ENCODE assay signal across 26 cellular contexts in genomic region chr5:7926720-7927119, GRCh38. TPM values are rescaled to one million over a fixed set of nuclear protein-coding genes. Genes with fewer than 3 reads are reported as not detected.
DNase-seq lines count a peak whose midpoint lies in the region; ATAC-seq, FAIRE-seq and TF ChIP-seq lines count a peak whose summit lies in the region.
"Had no signal": no experiment of that assay in that cellular context is flagged by ENCODE, and none has a peak within 500 bp of the region (broad histone marks: within the 10 kb centered on the region; RNA-seq: fewer than 3 reads in every experiment).

No MANE protein-coding gene starts in this region.

- no peak for TF ChIP-seq RAD21 in H1 (IDR thresholded peaks at IDR 0.05 in 1 of 2, conservative IDR thresholded peaks at IDR 0.05 in 1 of 2; ENCODE audit: low read depth in 2 of 2, low read length in 2 of 2)

- no peaks in the 10 kb centered on the region for H3K4me1 ChIP-seq in H1 (replicated peaks in 1 of 4; ENCODE audit: control insufficient read depth in 3 of 4, insufficient read depth in 4 of 4, low read length in 3 of 4)
- no peaks in the 10 kb centered on the region for H3K4me1 ChIP-seq in neuronal stem cell (ENCODE audit: control insufficient read depth in 2 of 2, insufficient read depth in 1 of 2, low read depth in 1 of 2, low read length in 2 of 2)
- H3K4me1 ChIP-seq: HAP-1, SJCRH30 had no signal

- H2AK5ac ChIP-seq in H1 (ENCODE audit: low read depth, low read length), result no peak overlapping the region
- H2AK5ac ChIP-seq in neuronal stem cell (ENCODE audit: low read depth, low read length), result peak overlapping the region; percentile 76

- no peak overlapping the region for H3K27ac Mint-ChIP-seq in stimulated activated memory B cell treated with anti-CD40 and anti-IgM and Interleukin-4, amounts not matched to agents 10 μg/mL and 1 μg/mL and 100 μg/mL, for 72 hours
- H3K27ac Mint-ChIP-seq: GM23338, IgD-negative memory B cell had no signal

- H3K36me3 ChIP-seq in H1 (ENCODE audit: control insufficient read depth in 2 of 4, insufficient read depth in 4 of 4, low read length in 3 of 4) (no peaks in the 10 kb centered on the region), neuronal stem cell (replicated peaks in 1 of 2; ENCODE audit: control insufficient read depth in 2 of 2, insufficient read depth in 2 of 2, low read length in 2 of 2) (no peaks in the 10 kb centered on the region)
- H3K36me3 ChIP-seq: BLaER1, HAP-1, SJCRH30 had no signal

- no peak overlapping the region for H2BK12ac ChIP-seq in H1 (ENCODE audit: low read depth, low read length)
- H2BK12ac ChIP-seq in neuronal stem cell (ENCODE audit: low read length), result no peak overlapping the region

- ATAC-seq in Right ventricle myocardium inferior (no peak), left cardiac atrium (no peak)
- no peak for ATAC-seq in stimulated activated memory B cell treated with anti-CD40 and anti-IgM and Interleukin-4, amounts not matched to agents 10 μg/mL and 1 μg/mL and 100 μg/mL, for 72 hours
- ATAC-seq: PC-3 had no signal

- H3K9me3 Mint-ChIP-seq in stimulated activated memory B cell treated with anti-CD40 and anti-IgM and Interleukin-4, amounts not matched to agents 10 μg/mL and 1 μg/mL and 100 μg/mL, for 72 hours, result no peaks in the 10 kb centered on the region
- H3K9me3 Mint-ChIP-seq: CD4-positive, CD25-positive, alpha-beta regulatory T cell; IgD-negative memory B cell had no signal

- 85% methylated on average over 6 of the region's 6 CpGs; no CpG with 5 or more reads in 1 of the 2 experiments for WGBS in H1 (ENCODE audit: extremely low coverage in 1 of 2, insufficient coverage in 1 of 2, insufficient read length in 1 of 2, insufficient replicate concordance in 2 of 2, low coverage in 1 of 2, low lambda C conversion rate in 2 of 2, missing lambda C conversion rate in 1 of 2), 2 experiments
- no CpG with 5 or more reads among the region's 6 CpGs for WGBS in neuronal stem cell (ENCODE audit: extremely low coverage in 2 of 2, insufficient read length in 2 of 2, insufficient replicate concordance in 1 of 2), 2 donors

- H2BK15ac ChIP-seq in H1 (ENCODE audit: low read length), result no peak overlapping the region
- peak overlapping the region; percentile 87 for H2BK15ac ChIP-seq in neuronal stem cell (ENCODE audit: low read length)

- H3K79me1 ChIP-seq in H1 (ENCODE audit: low read depth, low read length), result no peaks in the 10 kb centered on the region
- peaks cover 2% of the 10 kb centered on the region for H3K79me1 ChIP-seq in neuronal stem cell (ENCODE audit: low read depth, low read length)

- peak overlapping the region; percentile 69; the same call in 1 of the 2 replicates for H2AFZ ChIP-seq in H1 (ENCODE audit: low read length)
- no peak overlapping the region for H2AFZ ChIP-seq in neuronal stem cell (ENCODE audit: low read length)
- H2AFZ ChIP-seq: GM23338 had no signal

- H3K18ac ChIP-seq in H1 (ENCODE audit: extremely low read depth, low read length) (no peak overlapping the region), neuronal stem cell (ENCODE audit: low read length) (no peak overlapping the region)

- TF ChIP-seq CTCF in H1 (IDR thresholded peaks at IDR 0.05; ENCODE audit: control extremely low read depth in 1 of 3, insufficient read depth in 1 of 3, low read depth in 1 of 3, low read length in 3 of 3), result no peak

- no peak overlapping the region for H3K4me3 ChIP-seq in H1 (ENCODE audit: extremely low read depth in 1 of 4, insufficient read depth in 2 of 4, low read depth in 3 of 4, low read length in 4 of 4)
- H3K4me3 ChIP-seq in neuronal stem cell (ENCODE audit: low read length in 2 of 2), result no peak overlapping the region
- H3K4me3 ChIP-seq: BLaER1, GM23338, HAP-1, SJCRH30 had no signal

- TF ChIP-seq POLR2A in H1 (IDR thresholded peaks at IDR 0.05; ENCODE audit: control extremely low read depth in 1 of 2, low read depth in 2 of 2, low read length in 2 of 2), result no peak

- H3K9ac ChIP-seq in H1 (replicated peaks in 1 of 4; ENCODE audit: extremely low read depth in 1 of 4, low read depth in 3 of 4, low read length in 3 of 4) (no peak overlapping the region), neuronal stem cell (ENCODE audit: low read depth, low read length, poor library complexity) (no peak overlapping the region)
- H3K9ac ChIP-seq: BLaER1, KMS-11 had no signal

- H3K23ac ChIP-seq in H1 (ENCODE audit: insufficient read length) (no peak overlapping the region), neuronal stem cell (ENCODE audit: low read depth, low read length, poor library complexity) (no peak overlapping the region)

- no peaks in the 10 kb centered on the region for H3K36me3 Mint-ChIP-seq in stimulated activated memory B cell treated with anti-CD40 and anti-IgM and Interleukin-4, amounts not matched to agents 10 μg/mL and 1 μg/mL and 100 μg/mL, for 72 hours
- H3K36me3 Mint-ChIP-seq: CD4-positive, CD25-positive, alpha-beta regulatory T cell; IgD-negative memory B cell had no signal

- POLR2A ChIA-PET in H1 (lab: Charles Lee; ENCODE audit: partially characterized antibody), result no interaction called here

- H2BK120ac ChIP-seq in H1 (replicated peaks; ENCODE audit: low read depth, low read length) (no peak overlapping the region), neuronal stem cell (ENCODE audit: low read depth, low read length) (no peak overlapping the region)

- H3K4ac ChIP-seq in H1 (replicated peaks; ENCODE audit: insufficient read length, low read depth, low read length) (no peak overlapping the region), neuronal stem cell (ENCODE audit: low read length) (no peak overlapping the region)

- DNase-seq in Right ventricle myocardium inferior (ENCODE audit: missing footprints), result peak; percentile 49
- no peak for DNase-seq in left cardiac atrium
- DNase-seq in H1 (ENCODE audit: low read depth in 1 of 2, low spot score in 2 of 2), result no peak
- no peak for DNase-seq in neuronal stem cell (ENCODE audit: low spot score)
- DNase-seq in NCI-H526 treated with DMSO at 0.1 percent for 48 hours (lab: John Stamatoyannopoulos, UW), result no peak
- DNase-seq in NCI-H748 (lab: John Stamatoyannopoulos, UW; ENCODE audit: unreplicated experiment), result no peak
- DNase-seq in NCI-H2081 (lab: John Stamatoyannopoulos, UW), result no peak
- DNase-seq: 8988T; CD4-positive, CD25-positive, alpha-beta regulatory T cell; NCI-H1092 treated with DMSO at 0.1 percent for 48 hours; NCI-H1436; NCI-H187; NCI-H2171 treated with DMSO at 0.1 percent for 48 hours; NCI-H345; NCI-H510A treated with DMSO at 0.1 percent for 48 hours; NCI-H774 had no signal

- H3K56ac ChIP-seq in H1 (replicated peaks; ENCODE audit: insufficient read length, low read depth, low read length), result no peak overlapping the region

- no peak overlapping the region for H3K4me2 ChIP-seq in H1 (ENCODE audit: insufficient read depth in 1 of 2, low read depth in 2 of 2, low read length in 2 of 2)
- H3K4me2 ChIP-seq in neuronal stem cell (ENCODE audit: insufficient read depth, low read length, poor library complexity, severe bottlenecking), result no peak overlapping the region
- H3K4me2 ChIP-seq: BLaER1, GM23338, KMS-11 had no signal

- H4K91ac ChIP-seq in H1 (replicated peaks; ENCODE audit: insufficient read length, low read length), result no peak overlapping the region
- H4K91ac ChIP-seq in neuronal stem cell (ENCODE audit: low read depth, low read length, poor library complexity), result no peak overlapping the region

- H4K8ac ChIP-seq in H1 (ENCODE audit: extremely low read depth, insufficient read depth, low read length) (peak overlapping the region; percentile 87; the same call in 1 of the 2 replicates), neuronal stem cell (ENCODE audit: low read depth, low read length) (no peak overlapping the region)

- intact Hi-C loops in Right ventricle myocardium inferior (cut with DNase I), result loop anchor here (10.0 kb wide), 1 partner anchor 1278 kb away; no protein-coding TSS in a partner anchor
- intact Hi-C loops in left cardiac atrium (cut with DNase I), result loop anchor here in 1 of 2 donors (10.0 kb wide), 1 partner anchor 1268 kb away; no protein-coding TSS in a partner anchor

- no peak overlapping the region for H2BK20ac ChIP-seq in H1 (ENCODE audit: low read length)

- FAIRE-seq in H1 (lab: Jason Lieb, UNC), result no peak
- FAIRE-seq: D721Med, GM19239 had no signal

- H3K14ac ChIP-seq in H1 (ENCODE audit: insufficient read length) (no peak overlapping the region), neuronal stem cell (ENCODE audit: low read length) (no peak overlapping the region)

- H4K20me1 ChIP-seq in H1 (replicated peaks in 1 of 2; ENCODE audit: control insufficient read depth in 1 of 2, insufficient read depth in 2 of 2, low read length in 2 of 2), result no peaks in the 10 kb centered on the region
- H4K20me1 ChIP-seq: BLaER1 had no signal

- H3K9me3 ChIP-seq in H1 (ENCODE audit: insufficient read depth in 2 of 2, low read depth in 1 of 2, low read length in 1 of 2) (no peaks in the 10 kb centered on the region), neuronal stem cell (replicated peaks in 1 of 2; ENCODE audit: control insufficient read depth in 2 of 2, insufficient read depth in 1 of 2, low read depth in 1 of 2, low read length in 2 of 2) (no peaks in the 10 kb centered on the region)
- H3K9me3 ChIP-seq: HAP-1, SJCRH30 had no signal

- H3K27me3 Mint-ChIP-seq in stimulated activated memory B cell treated with anti-CD40 and anti-IgM and Interleukin-4, amounts not matched to agents 10 μg/mL and 1 μg/mL and 100 μg/mL, for 72 hours, result no peaks in the 10 kb centered on the region

- no peaks in the 10 kb centered on the region for H3K4me1 Mint-ChIP-seq in stimulated activated memory B cell treated with anti-CD40 and anti-IgM and Interleukin-4, amounts not matched to agents 10 μg/mL and 1 μg/mL and 100 μg/mL, for 72 hours
- H3K4me1 Mint-ChIP-seq: CD4-positive, CD25-positive, alpha-beta regulatory T cell had no signal

- H2BK5ac ChIP-seq in H1 (ENCODE audit: low read depth, low read length) (no peak overlapping the region), neuronal stem cell (ENCODE audit: low read length) (no peak overlapping the region)

- H3K79me2 ChIP-seq in H1 (ENCODE audit: control insufficient read depth in 1 of 2, insufficient read depth in 2 of 2, low read length in 2 of 2), result no peaks in the 10 kb centered on the region

- TF ChIP-seq EP300 in H1 (IDR thresholded peaks at IDR 0.05; ENCODE audit: borderline replicate concordance in 1 of 2, low read depth in 2 of 2, low read length in 2 of 2), result no peak

- no peak overlapping the region for H4K5ac ChIP-seq in H1 (ENCODE audit: insufficient read length, low read depth, low read length)

- H3K27me3 ChIP-seq in H1 (replicated peaks in 1 of 4; ENCODE audit: control insufficient read depth in 3 of 4, extremely low read depth in 1 of 4, insufficient read depth in 3 of 4, low read length in 3 of 4), result peaks cover 0 to 2% (median 0%) of the 10 kb centered on the region in 4 experiments; a peak in 1 of 7 replicates
- no peaks in the 10 kb centered on the region for H3K27me3 ChIP-seq in neuronal stem cell (ENCODE audit: control insufficient read depth in 3 of 3, insufficient read depth in 3 of 3, low read depth in 1 of 3, low read length in 3 of 3)
- H3K27me3 ChIP-seq: BLaER1, SJCRH30 had no signal

- H3K23me2 ChIP-seq in H1 (ENCODE audit: low read depth, low read length), result no peaks in the 10 kb centered on the region

- CTCF ChIA-PET in H1 (lab: Charles Lee; ENCODE audit: partially characterized antibody), result interaction anchor here (1.4 to 3.9 kb wide), 10 partner anchors 10 to 914 kb away, joined by 4 to 27 read pairs (median 10); no protein-coding TSS in a partner anchor

- H3K4me3 Mint-ChIP-seq in stimulated activated memory B cell treated with anti-CD40 and anti-IgM and Interleukin-4, amounts not matched to agents 10 μg/mL and 1 μg/mL and 100 μg/mL, for 72 hours, result no peak overlapping the region
- H3K4me3 Mint-ChIP-seq: CD4-positive, CD25-positive, alpha-beta regulatory T cell; GM23338; IgD-negative memory B cell had no signal

- no peak overlapping the region for H3K27ac ChIP-seq in H1 (ENCODE audit: low read depth, low read length)
- H3K27ac ChIP-seq in neuronal stem cell (replicated peaks; ENCODE audit: low read length), result no peak overlapping the region
- H3K27ac ChIP-seq: BLaER1, KMS-11, SJCRH30 had no signal

RNA-seq across cellular contexts. Expression of gene MTRR, which starts 57.8 kb away (rescaled TPM):
- 32.2 TPM for total RNA-seq in Right ventricle myocardium inferior
- 10 to 100 TPM; 27.8 to 45.2 TPM for total RNA-seq in left cardiac atrium
- 51.4 and 53.8 TPM in 2 replicates for total RNA-seq in H1 (2021; fragmentation: NEBNext Ultra II Directional; extraction: Animal tissue kit (Norgen Biotek cat#: 25700))
- polyA plus RNA-seq in H1 (2011; rRNA removed), result 33.1 and 36.4 TPM in 2 replicates
- polyA plus RNA-seq in H1 (2011; cell fraction: cytosol; rRNA removed), result 43.5 TPM
- polyA plus RNA-seq in H1 (2011; cell fraction: nucleus; rRNA removed), result 49.9 TPM
- 26.4 to 42.6 TPM (median 35.5 TPM) in 4 replicates for polyA plus RNA-seq in H1 (2012, experiment 1 of 2)
- 5.1 TPM for polyA plus RNA-seq in H1 (2012, experiment 2 of 2)
- polyA plus RNA-seq in H1 (2013, experiment 1 of 2), result 48.2 TPM
- 45.7 TPM for polyA plus RNA-seq in H1 (2013, experiment 2 of 2)
- 109 and 115 TPM in 2 replicates for polyA minus RNA-seq in H1 (2011; rRNA and poly(A)+ RNA removed)
- 43.9 TPM for polyA minus RNA-seq in H1 (2011; cell fraction: cytosol; rRNA and poly(A)+ RNA removed)
- 122 TPM for polyA minus RNA-seq in H1 (2011; cell fraction: nucleus; rRNA and poly(A)+ RNA removed)
- 33.5 TPM for polyA plus RNA-seq in neuronal stem cell (2013, experiment 1 of 2)
- 34.6 TPM for polyA plus RNA-seq in neuronal stem cell (2013, experiment 2 of 2)

RNA-seq across cellular contexts. Expression of gene FASTKD3, which starts 57.9 kb away (rescaled TPM):
- total RNA-seq in Right ventricle myocardium inferior, result 7.9 TPM
- 1 to 10 TPM; 5.4 to 6.8 TPM for total RNA-seq in left cardiac atrium
- 7.6 and 8.7 TPM in 2 replicates for total RNA-seq in H1 (2021; fragmentation: NEBNext Ultra II Directional; extraction: Animal tissue kit (Norgen Biotek cat#: 25700))
- polyA plus RNA-seq in H1 (2011; rRNA removed), result 3.2 and 5.6 TPM in 2 replicates
- polyA plus RNA-seq in H1 (2011; cell fraction: cytosol; rRNA removed), result 5.6 TPM
- polyA plus RNA-seq in H1 (2011; cell fraction: nucleus; rRNA removed), result 3.0 TPM
- 6.8 to 12.1 TPM (median 7.5 TPM) in 4 replicates for polyA plus RNA-seq in H1 (2012, experiment 1 of 2)
- 1.2 TPM for polyA plus RNA-seq in H1 (2012, experiment 2 of 2)
- polyA plus RNA-seq in H1 (2013, experiment 1 of 2), result 6.1 TPM
- polyA plus RNA-seq in H1 (2013, experiment 2 of 2), result 5.4 TPM
- polyA minus RNA-seq in H1 (2011; rRNA and poly(A)+ RNA removed), result 4.3 and 6.1 TPM in 2 replicates
- 4.0 TPM for polyA minus RNA-seq in H1 (2011; cell fraction: cytosol; rRNA and poly(A)+ RNA removed)
- 6.1 TPM for polyA minus RNA-seq in H1 (2011; cell fraction: nucleus; rRNA and poly(A)+ RNA removed)
- 4.8 TPM for polyA plus RNA-seq in neuronal stem cell (2013, experiment 1 of 2)
- 5.0 TPM for polyA plus RNA-seq in neuronal stem cell (2013, experiment 2 of 2)
